ENCODE assay signal across 8 cellular contexts in genomic region chr1:228139931-228140723, GRCh38. TPM values are rescaled to one million over a fixed set of nuclear protein-coding genes. Genes with fewer than 3 reads are reported as not detected.
DNase-seq lines count a peak whose midpoint lies in the region; ATAC-seq and TF ChIP-seq lines count a peak whose summit lies in the region.

GUK1 (plus strand) TSS chr1:228140279; CDS start chr1:228140303, 24 bp downstream.

- peak; percentile 80 for TF ChIP-seq POLR2A in breast epithelium (IDR thresholded peaks at IDR 0.05)

- H3K4me1 ChIP-seq in breast epithelium (peaks cover 18 to 29% of the 10 kb centered on the region in 2 donors), skeletal muscle tissue (ENCODE audit: control insufficient read depth in 3 of 3, insufficient read depth in 3 of 3, low read length in 3 of 3) (peaks cover 38 to 51% (median 42%) of the 10 kb centered on the region in 3 donors)

- peak within 1 kb of the TSS; percentile 60 for H3K27ac ChIP-seq in VCaP
- peak within 1 kb of the TSS; percentile 90 to 98 for H3K27ac ChIP-seq in breast epithelium
- H3K27ac ChIP-seq in skeletal muscle tissue (ENCODE audit: low read depth, low read length) = peak within 1 kb of the TSS; percentile 96

- peak; percentile 40 for TF ChIP-seq CTCF in AG04449 (IDR thresholded peaks at IDR 0.05; ENCODE audit: insufficient read depth, low read length, missing control alignments)
- TF ChIP-seq CTCF in VCaP (conservative IDR thresholded peaks at IDR 0.05) = no peak
- TF ChIP-seq CTCF in breast epithelium (IDR thresholded peaks at IDR 0.05) = peak in 2 of 3 donors; percentile 16 to 22

- peak within 1 kb of the TSS; percentile 92 to 99 (median 95) for H3K9ac ChIP-seq in skeletal muscle tissue (ENCODE audit: low read depth in 1 of 3, low read length in 3 of 3)

- no peaks in the 10 kb centered on the region for H3K27me3 ChIP-seq in breast epithelium
- H3K27me3 ChIP-seq in skeletal muscle tissue (ENCODE audit: control insufficient read depth in 3 of 3, insufficient read depth in 3 of 3, low read length in 3 of 3) = no peaks in the 10 kb centered on the region

- H3K4me3 ChIP-seq in AG04449 (ENCODE audit: low read depth, low read length) (peak within 1 kb of the TSS; percentile 92), breast epithelium (peak within 1 kb of the TSS; percentile 64 to 95 (median 87)), iPS-18c (ENCODE audit: insufficient read depth, low read depth, low read length) (peak within 1 kb of the TSS; percentile 93), skeletal muscle tissue (ENCODE audit: low read length in 3 of 3) (peak within 1 kb of the TSS; percentile 88 to 94 (median 94))

- ATAC-seq in GM18873 (IDR thresholded peaks at IDR 0.05; ENCODE audit: low FRiP score, unreplicated experiment) = peak; percentile 88
- ATAC-seq in HG03139 (IDR thresholded peaks at IDR 0.05; ENCODE audit: unreplicated experiment) = peak; percentile 88

- POLR2A ChIA-PET in AG04449 (lab: Yijun Ruan, JAX) = interaction anchor here (0.7 to 1.2 kb wide), 2 partner anchors 9 to 25 kb away, joined by 4 to 15 read pairs; partner anchors contain the start of gene IBA57

- CTCF ChIA-PET in AG04449 (lab: Yijun Ruan, JAX) = interaction anchor here (1.0 to 2.6 kb wide), 4 partner anchors 9 to 140 kb away, joined by 3 to 13 read pairs (median 6); partner anchors contain the start of gene IBA57

- peak; percentile 96 for DNase-seq in AG04449 (ENCODE audit: low read depth, low spot score)
- DNase-seq in NCI-H2196 treated with DMSO at 0.1 percent for 48 hours (lab: John Stamatoyannopoulos, UW; ENCODE audit: unreplicated experiment) = peak; percentile 99
- DNase-seq in breast epithelium (ENCODE audit: low spot score in 2 of 2) = peak; percentile 100

- intact Hi-C loops in breast epithelium (cut with DNase I; ENCODE audit: low total_unique reads) = loop anchor here (2.0 kb wide), 1 partner anchor 25 kb away; the partner anchor contains the start of gene IBA57

- H3K9me3 ChIP-seq in breast epithelium = no peaks in the 10 kb centered on the region
- no peaks in the 10 kb centered on the region for H3K9me3 ChIP-seq in iPS-18c (ENCODE audit: control insufficient read depth, insufficient read depth, low read length)
- H3K9me3 ChIP-seq in skeletal muscle tissue (ENCODE audit: control insufficient read depth in 3 of 3, low read length in 3 of 3) = no peaks in the 10 kb centered on the region

- H3K36me3 ChIP-seq in breast epithelium (no peaks in the 10 kb centered on the region), skeletal muscle tissue (ENCODE audit: control insufficient read depth in 3 of 3, insufficient read depth in 3 of 3, low read length in 3 of 3) (no peaks in the 10 kb centered on the region)

RNA-seq across cellular contexts. Expression of gene GUK1, which starts in this region (rescaled TPM):
- total RNA-seq in breast epithelium (100 to 1,000 TPM; 218 to 413 (median 333) TPM), skeletal muscle tissue (165 TPM)

Comparison
In these comparisons a context has a peak if more than half of its experiments do, and no peak if none do; other contexts are left out.
1. Peak in every context shown above with its lines: DNase-seq, ATAC-seq, H3K4me3 ChIP-seq and H3K27ac ChIP-seq.